Comparison of ENCODE assay signal across 23 cellular contexts in the genomic region with DNA sequence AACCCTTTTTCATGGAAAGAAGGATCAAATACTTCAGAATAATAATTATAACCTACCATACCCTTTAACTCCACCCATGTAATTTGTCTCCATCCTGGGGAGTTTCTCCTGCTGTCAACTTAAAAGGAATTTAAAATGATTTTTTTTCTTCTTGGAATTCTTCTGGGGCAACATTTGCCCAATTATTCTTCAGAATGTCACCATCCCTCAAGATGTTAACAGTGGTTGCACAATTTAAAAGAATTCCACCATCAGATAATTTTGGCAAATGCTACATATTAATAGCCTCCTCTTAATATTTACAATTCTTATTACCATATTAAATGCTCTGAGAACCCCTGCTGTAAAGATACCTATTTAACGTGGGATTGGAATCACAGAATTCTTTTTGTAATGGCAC.
"Had no signal": no experiment of that assay in that cellular context is flagged by ENCODE, and none has a peak within 500 bp of the region (broad histone marks: within the 10 kb centered on the region; RNA-seq: fewer than 3 reads in every experiment).

No MANE protein-coding gene starts in this region.

- DNase-seq: occipital lobe; ovary; posterior cingulate gyrus; psoas muscle; right cardiac atrium; right lobe of liver; sigmoid colon; small intestine; stimulated activated CD4-positive, alpha-beta T cell treated with anti-CD3 and anti-CD28 coated beads, Interleukin-15, amount 100 ng/mL, for 24 hours; stimulated activated CD4-positive, alpha-beta T cell treated with anti-CD3 and anti-CD28 coated beads, Interleukin-2, amount 100 ng/mL, for 24 hours; stimulated activated CD4-positive, alpha-beta T cell treated with anti-CD3 and anti-CD28 coated beads, Interleukin-2, amount 100 ng/mL, for 48 hours; stimulated activated CD4-positive, alpha-beta T cell treated with anti-CD3 and anti-CD28 coated beads, Interleukin-4, amount 100 ng/mL, for 24 hours; stimulated activated naive B cell treated with anti-CD40 and anti-IgM and Interleukin-4, amounts not matched to agents 10 μg/mL and 1 μg/mL and 100 μg/mL, for 72 hours; stimulated activated naive CD4-positive, alpha-beta T cell treated with Interleukin-2 at 50 U/mL for 16 hours; stomach; thyroid gland; upper lobe of left lung had no signal

- ATAC-seq: psoas muscle; right cardiac atrium; right lobe of liver; stimulated activated effector memory CD8-positive, alpha-beta T cell treated with anti-CD3 and anti-CD28 coated beads, Interleukin-12 subunit alpha, Interleukin-12 subunit beta, amount 100 ng/mL, for 72 hours; stimulated activated naive B cell treated with anti-CD40 and anti-IgM and Interleukin-4, amounts not matched to agents 10 μg/mL and 1 μg/mL and 100 μg/mL, for 72 hours had no signal

- H3K36me3 ChIP-seq: neural progenitor cell, ovary, right lobe of liver, sigmoid colon, stomach, thoracic aorta, thyroid gland, tibial nerve, upper lobe of left lung, vagina had no signal

- H3K27me3 ChIP-seq: neural progenitor cell, ovary, right lobe of liver, sigmoid colon, stomach, thyroid gland, tibial nerve, upper lobe of left lung, vagina had no signal

- H2AFZ ChIP-seq: parathyroid adenoma had no signal

- H3K27ac ChIP-seq: neural progenitor cell, ovary, parathyroid adenoma, psoas muscle, right lobe of liver, stomach, thoracic aorta, thyroid gland, tibial nerve, upper lobe of left lung, vagina had no signal

- H3K4me1 ChIP-seq: parathyroid adenoma, psoas muscle, right lobe of liver, stomach, thyroid gland, tibial nerve, vagina had no signal

- H3K79me2 ChIP-seq: parathyroid adenoma had no signal

- H3K9me3 ChIP-seq: ovary, psoas muscle, right lobe of liver, sigmoid colon, stomach, thoracic aorta, thyroid gland, tibial nerve, upper lobe of left lung, vagina had no signal

- H3K9ac ChIP-seq: neural progenitor cell, parathyroid adenoma had no signal

- H3K4me3 ChIP-seq: neural progenitor cell, ovary, psoas muscle, right lobe of liver, sigmoid colon, stomach, thoracic aorta, thyroid gland, tibial nerve, upper lobe of left lung, vagina had no signal
